Comparison of ENCODE assay signal across 14 cellular contexts in the genomic region with DNA sequence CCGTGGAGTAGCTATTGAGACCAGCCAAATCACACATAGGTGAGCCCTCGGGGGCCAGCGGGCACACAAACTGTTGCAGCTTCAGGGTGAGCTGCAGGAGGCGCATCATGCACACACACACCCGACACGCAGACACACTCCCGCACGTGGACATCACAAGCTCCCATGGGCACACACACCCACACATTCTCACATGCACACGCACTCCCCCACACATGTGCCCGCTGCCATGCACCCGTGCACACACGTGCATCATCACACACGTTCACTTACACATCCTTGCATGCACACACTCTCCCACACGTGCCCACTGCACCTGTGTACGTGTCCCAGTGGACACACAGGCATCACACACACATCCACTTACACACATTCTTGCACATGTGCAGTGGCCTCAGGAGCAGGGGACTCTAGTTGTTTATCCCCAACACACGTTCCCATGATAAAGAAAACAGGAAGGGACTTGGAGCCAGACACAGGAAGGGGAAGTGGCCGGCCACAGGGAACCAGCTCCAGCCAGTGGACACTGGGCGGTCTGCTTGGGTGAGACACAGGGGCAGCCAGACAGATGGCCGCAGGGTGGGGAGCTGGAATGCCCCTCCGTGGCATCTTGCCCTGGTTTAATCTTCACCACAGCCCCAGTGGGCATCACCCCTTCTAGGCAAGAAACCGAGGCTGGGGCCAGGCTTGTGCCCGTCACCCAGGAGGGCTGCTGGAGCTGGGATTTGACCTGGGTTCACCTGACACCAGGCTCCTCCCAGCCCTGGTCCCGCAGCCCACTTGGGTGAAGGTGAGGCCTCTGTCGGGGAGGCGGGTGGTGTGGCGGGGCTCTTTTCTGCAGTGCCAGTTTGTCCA. TPM values are rescaled to one million over a fixed set of nuclear protein-coding genes. Genes with fewer than 3 reads are reported as not detected.
A peak's percentile ranks its signal among the peaks of the same experiment; 100 is the strongest.
DNase-seq lines count a peak whose midpoint lies in the region; ATAC-seq and TF ChIP-seq lines count a peak whose summit lies in the region.
"Had no signal": no experiment of that assay in that cellular context is flagged by ENCODE, and none has a peak within 500 bp of the region (broad histone marks: within the 10 kb centered on the region; RNA-seq: fewer than 3 reads in every experiment).

No MANE protein-coding gene starts in this region.

- H2BK15ac ChIP-seq in mesenchymal stem cell (ENCODE audit: low read depth, poor library complexity, severe bottlenecking): peak overlapping the region; percentile 33

- no peaks in the 10 kb centered on the region for H3K9me3 ChIP-seq in mesenchymal stem cell (ENCODE audit: control insufficient read depth, low read length)
- H3K9me3 ChIP-seq in transverse colon: no peaks in the 10 kb centered on the region

- TF ChIP-seq CTCF in endothelial cell (IDR thresholded peaks at IDR 0.05; ENCODE audit: unreplicated experiment) (no peak), transverse colon (IDR thresholded peaks at IDR 0.05) (no peak)

- no peaks in the 10 kb centered on the region for H3K36me3 Mint-ChIP-seq in endothelial cell (ENCODE audit: low read depth, unreplicated experiment)
- H3K36me3 Mint-ChIP-seq: IgD-negative memory B cell had no signal

- H3K23ac ChIP-seq in mesenchymal stem cell (ENCODE audit: low read length in 2 of 2): no peak overlapping the region

- H4K91ac ChIP-seq in mesenchymal stem cell (ENCODE audit: low read length): peak overlapping the region; percentile 25

- no peak overlapping the region for H3K18ac ChIP-seq in mesenchymal stem cell (ENCODE audit: low read depth in 1 of 2, low read length in 2 of 2)

- H3K4ac ChIP-seq in mesenchymal stem cell (ENCODE audit: low read depth in 1 of 2, low read length in 2 of 2): peak overlapping the region in 1 of 2 experiments; percentile 13

- H3K79me1 ChIP-seq in mesenchymal stem cell (replicated peaks; ENCODE audit: low read length, poor library complexity, severe bottlenecking): no peaks in the 10 kb centered on the region

- H3K4me3 ChIP-seq in mesenchymal stem cell (ENCODE audit: insufficient read depth in 1 of 2, low read depth in 1 of 2, low read length in 2 of 2) (peak overlapping the region in 1 of 2 experiments; percentile 12), transverse colon (no peak overlapping the region)
- H3K4me3 ChIP-seq: hepatocyte had no signal

- intact Hi-C loops in transverse colon (cut with DNase I; ENCODE audit: low total_unique reads): loop anchor here (5.0 kb wide), 1 partner anchor 149 kb away; no protein-coding TSS in a partner anchor

- TF ChIP-seq EP300 in transverse colon (IDR thresholded peaks at IDR 0.05; ENCODE audit: low read depth): no peak

- no peak overlapping the region for H3K27ac ChIP-seq in mesenchymal stem cell (ENCODE audit: low read length, poor library complexity, severe bottlenecking)
- no peak overlapping the region for H3K27ac ChIP-seq in transverse colon
- H3K27ac ChIP-seq: hepatocyte had no signal

- peak; percentile 41 for DNase-seq in activated CD8-positive, alpha-beta memory T cell treated with anti-CD3 and anti-CD28 coated beads, Interleukin-2, amount 50 U/mL, for 48 hours
- no peak for DNase-seq in activated CD8-positive, alpha-beta memory T cell treated with anti-CD3 and anti-CD28 coated beads for 24 hours
- DNase-seq in endothelial cell (ENCODE audit: low spot score) (peak; percentile 62), mesenchymal stem cell (no peak), transverse colon (peak; percentile 29), Kasumi-1 (lab: John Stamatoyannopoulos, UW) (no peak), GM03348 (ENCODE audit: low spot score) (no peak)
- no peak for DNase-seq in stimulated activated naive CD8-positive, alpha-beta T cell treated with anti-CD3 and anti-CD28 coated beads, Interleukin-15, amount 100 ng/mL, for 72 hours
- DNase-seq: activated CD4-positive, alpha-beta T cell treated with anti-CD3 and anti-CD28 coated beads, Interleukin-2, amount 50 U/mL, for 1 hour; amniotic stem cell; DND-41; NCI-H2029 had no signal

- H3K27me3 Mint-ChIP-seq in endothelial cell (ENCODE audit: unreplicated experiment): peaks cover 13% of the 10 kb centered on the region
- peaks cover 84% of the 10 kb centered on the region for H3K27me3 Mint-ChIP-seq in stimulated activated naive CD8-positive, alpha-beta T cell treated with anti-CD3 and anti-CD28 coated beads, Interleukin-15, amount 100 ng/mL, for 72 hours

- no peak for TF ChIP-seq POLR2A in transverse colon (IDR thresholded peaks at IDR 0.05)

- peak overlapping the region in 1 of 2 experiments; percentile 59 for H3K14ac ChIP-seq in mesenchymal stem cell (ENCODE audit: low read length in 2 of 2)

- no peak overlapping the region for H2AK5ac ChIP-seq in mesenchymal stem cell (ENCODE audit: low read length, severe bottlenecking)

- H3K4me1 ChIP-seq in mesenchymal stem cell (ENCODE audit: control insufficient read depth, insufficient read depth, low read depth, low read length) (peaks cover 14% of the 10 kb centered on the region), transverse colon (peaks cover 5 to 26% (median 18%) of the 10 kb centered on the region in 4 donors)

- H3K4me2 ChIP-seq in mesenchymal stem cell (ENCODE audit: low read length, poor library complexity, severe bottlenecking): no peak overlapping the region
- H3K4me2 ChIP-seq: hepatocyte had no signal

- H3K9me3 Mint-ChIP-seq in endothelial cell (ENCODE audit: unreplicated experiment): no peaks in the 10 kb centered on the region
- no peaks in the 10 kb centered on the region for H3K9me3 Mint-ChIP-seq in stimulated activated naive CD8-positive, alpha-beta T cell treated with anti-CD3 and anti-CD28 coated beads, Interleukin-15, amount 100 ng/mL, for 72 hours
- H3K9me3 Mint-ChIP-seq: IgD-negative memory B cell had no signal

- H2AFZ ChIP-seq in mesenchymal stem cell (ENCODE audit: low read depth, low read length): peak overlapping the region; percentile 46
- H2AFZ ChIP-seq: hepatocyte had no signal

- no peaks in the 10 kb centered on the region for H3K36me3 ChIP-seq in mesenchymal stem cell (ENCODE audit: control insufficient read depth in 1 of 2, insufficient read depth in 2 of 2, low read depth in 1 of 2, low read length in 2 of 2)
- H3K36me3 ChIP-seq in transverse colon: no peaks in the 10 kb centered on the region

- 83% methylated on average over 26 of the region's 26 CpGs for WGBS in mesenchymal stem cell
- 76% methylated on average over 22 of the region's 26 CpGs; no CpG with 5 or more reads in 1 of the 2 donors for WGBS in transverse colon (ENCODE audit: low coverage in 1 of 2), 2 donors

- H3K27ac Mint-ChIP-seq in endothelial cell (ENCODE audit: unreplicated experiment): peak overlapping the region; percentile 92
- no peak overlapping the region for H3K27ac Mint-ChIP-seq in stimulated activated naive CD8-positive, alpha-beta T cell treated with anti-CD3 and anti-CD28 coated beads, Interleukin-15, amount 100 ng/mL, for 72 hours
- H3K27ac Mint-ChIP-seq: IgD-negative memory B cell had no signal

- H2BK5ac ChIP-seq in mesenchymal stem cell (ENCODE audit: low read depth, low read length, poor library complexity, severe bottlenecking): no peak overlapping the region

- H4K8ac ChIP-seq in mesenchymal stem cell (ENCODE audit: low read length): peak overlapping the region; percentile 35

- H3K4me1 Mint-ChIP-seq in endothelial cell (ENCODE audit: unreplicated experiment): peaks cover 29% of the 10 kb centered on the region
- H3K4me1 Mint-ChIP-seq in stimulated activated naive CD8-positive, alpha-beta T cell treated with anti-CD3 and anti-CD28 coated beads, Interleukin-15, amount 100 ng/mL, for 72 hours: peaks cover 7% of the 10 kb centered on the region
- H3K4me1 Mint-ChIP-seq: IgD-negative memory B cell had no signal

- H3K4me3 Mint-ChIP-seq in endothelial cell (ENCODE audit: unreplicated experiment): peak overlapping the region; percentile 80
- H3K4me3 Mint-ChIP-seq in stimulated activated naive CD8-positive, alpha-beta T cell treated with anti-CD3 and anti-CD28 coated beads, Interleukin-15, amount 100 ng/mL, for 72 hours: no peak overlapping the region
- H3K4me3 Mint-ChIP-seq: IgD-negative memory B cell had no signal

- H3K27me3 ChIP-seq in mesenchymal stem cell (ENCODE audit: control insufficient read depth in 1 of 2, insufficient read depth in 1 of 2, low read length in 2 of 2) (peaks cover under 1 to 19% of the 10 kb centered on the region in 2 experiments), transverse colon (peaks cover 36% of the 10 kb centered on the region)
- H3K27me3 ChIP-seq: hepatocyte had no signal

- in situ Hi-C loops in transverse colon (cut with MboI; ENCODE audit: low pct_ligation_motif_present in 1 of 4, low pct_unique_long_range_greater_than_20kb in 1 of 4, low sequenced_read_pairs in 3 of 4): loop anchor here in 1 of 4 donors (10.0 kb wide), 1 partner anchor 151 kb away; no protein-coding TSS in a partner anchor

- H3K9ac ChIP-seq in mesenchymal stem cell (ENCODE audit: low read length): no peak overlapping the region

- ATAC-seq in stimulated activated naive CD8-positive, alpha-beta T cell treated with anti-CD3 and anti-CD28 coated beads, Interleukin-15, amount 100 ng/mL, for 72 hours: no peak

- no peak overlapping the region for H2BK12ac ChIP-seq in mesenchymal stem cell (ENCODE audit: low read length in 2 of 2)

- H2BK120ac ChIP-seq in mesenchymal stem cell (ENCODE audit: low read depth, low read length): no peak overlapping the region

RNA-seq across cellular contexts. Expression of a gene that starts 49.7 kb away (rescaled TPM):
- total RNA-seq in endothelial cell (ENCODE audit: unreplicated experiment): 5.2 TPM
- 0.03 TPM for polyA plus RNA-seq in mesenchymal stem cell (2013, experiment 1 of 2)
- 0.03 TPM for polyA plus RNA-seq in mesenchymal stem cell (2013, experiment 2 of 2)
- under 1 TPM; 0.27 to 0.75 (median 0.52) TPM for total RNA-seq in transverse colon
- polyA plus RNA-seq: IgD-negative memory B cell had no signal

RNA-seq across cellular contexts. Expression of a gene that starts 59.4 kb away (rescaled TPM):
- total RNA-seq in endothelial cell (ENCODE audit: unreplicated experiment) (10.0 TPM), transverse colon (10 to 100 TPM; 16.8 to 59.5 (median 21.9) TPM)
- 5.9 TPM for polyA plus RNA-seq in mesenchymal stem cell (2013, experiment 1 of 2)
- 5.2 TPM for polyA plus RNA-seq in mesenchymal stem cell (2013, experiment 2 of 2)
- polyA plus RNA-seq: IgD-negative memory B cell had no signal

Comparison
In these comparisons a context has a peak if more than half of its experiments do, and no peak if none do; other contexts are left out.
1. DNase-seq: peak in activated CD8-positive, alpha-beta memory T cell treated with anti-CD3 and anti-CD28 coated beads, Interleukin-2, amount 50 U/mL, for 48 hours (single experiment), endothelial cell (single experiment) and transverse colon (single experiment); none in activated CD8-positive, alpha-beta memory T cell treated with anti-CD3 and anti-CD28 coated beads for 24 hours (single experiment), mesenchymal stem cell (single experiment), Kasumi-1 (0 of 2), stimulated activated naive CD8-positive, alpha-beta T cell treated with anti-CD3 and anti-CD28 coated beads, Interleukin-15, amount 100 ng/mL, for 72 hours (0 of 2) and GM03348 (single experiment).